8 cellular contexts compared by ENCODE assay signal in genomic region chr5:20113930-20114329, GRCh38.
"Had no signal": no experiment of that assay in that cellular context is flagged by ENCODE, and none has a peak within 500 bp of the region (broad histone marks: within the 10 kb centered on the region; RNA-seq: fewer than 3 reads in every experiment).

No MANE protein-coding gene starts in this region.

- DNase-seq: GM23248, GOT3, H7, HFFc6, KG1 had no signal

- ATAC-seq: HCT116 had no signal

- H3K36me3 ChIP-seq: HAP-1 had no signal

- H3K9ac ChIP-seq: GM23248 had no signal

- H2AFZ ChIP-seq: GM23248 had no signal

- H3K4me1 ChIP-seq: HAP-1 had no signal

- H3K4me3 ChIP-seq: GM23248, HAP-1 had no signal

- H3K27ac ChIP-seq: GM23248, HL-60 had no signal
